In genomic region chr7:94044806-94045205, GRCh38 we compare ENCODE assay signal across 24 cellular contexts.
"Had no signal": no experiment of that assay in that cellular context is flagged by ENCODE, and none has a peak within 500 bp of the region (broad histone marks: within the 10 kb centered on the region; RNA-seq: fewer than 3 reads in every experiment).

No MANE protein-coding gene starts in this region.

- DNase-seq: activated CD4-positive, alpha-beta T cell treated with anti-CD3 and anti-CD28 coated beads, Interleukin-2, amount 10 ng/mL, durations not matched to agents 24 days and 14 days; activated CD8-positive, alpha-beta T cell treated with anti-CD3 and anti-CD28 coated beads for 36 hours; activated gamma-delta T cell; activated naive CD4-positive, alpha-beta T cell treated with anti-CD3 and anti-CD28 coated beads, Interleukin-2, amount 50 U/mL, for 16 hours; aorta; central memory CD4-positive, alpha-beta T cell; dermis blood vessel endothelial cell; effector CD8-positive, alpha-beta T cell; erythroblast; foreskin fibroblast; heart right ventricle; left colon; pancreas; psoas muscle; spleen; stimulated activated CD4-positive, alpha-beta T cell treated with anti-CD3 and anti-CD28 coated beads, Interleukin-4, amount 100 ng/mL, for 24 hours; stomach had no signal

- H3K27ac Mint-ChIP-seq: activated CD4-positive, alpha-beta T cell treated with anti-CD3 and anti-CD28 coated beads, Interleukin-2, amount 10 ng/mL, durations not matched to agents 24 days and 14 days; activated CD8-positive, alpha-beta T cell treated with anti-CD3 and anti-CD28 coated beads for 36 hours; activated T-helper 1 cell treated with anti-CD3 and anti-CD28 coated beads, Interleukin-12 subunit alpha, Interleukin-12 subunit beta, Interleukin-2, Interleukin-4 antibody, amounts not matched to agents 30 ng/mL and 10 ng/mL and 1 ng/mL, durations not matched to agents 14 hours and 24 hours and 36 hours; brain; memory B cell; natural killer cell treated with Interleukin-12 subunit alpha and Interleukin-12 subunit beta and Interleukin-15 and Interleukin-18, amount 100 ng/mL, for 72 hours had no signal

- H3K9me3 Mint-ChIP-seq: activated CD4-positive, alpha-beta T cell treated with anti-CD3 and anti-CD28 coated beads, Interleukin-2, amount 10 ng/mL, durations not matched to agents 24 days and 14 days; activated CD8-positive, alpha-beta T cell treated with anti-CD3 and anti-CD28 coated beads for 36 hours; activated T-helper 1 cell treated with anti-CD3 and anti-CD28 coated beads, Interleukin-12 subunit alpha, Interleukin-12 subunit beta, Interleukin-2, Interleukin-4 antibody, amounts not matched to agents 30 ng/mL and 10 ng/mL and 1 ng/mL, durations not matched to agents 14 hours and 24 hours and 36 hours; natural killer cell treated with Interleukin-12 subunit alpha and Interleukin-12 subunit beta and Interleukin-15 and Interleukin-18, amount 100 ng/mL, for 72 hours had no signal

- H3K27me3 ChIP-seq: pancreas, right atrium auricular region, spleen, suprapubic skin had no signal

- H3K27ac ChIP-seq: heart right ventricle, pancreas, psoas muscle, right atrium auricular region, spleen, stomach, suprapubic skin, tibial nerve had no signal

- H3K4me3 Mint-ChIP-seq: activated CD4-positive, alpha-beta T cell treated with anti-CD3 and anti-CD28 coated beads, Interleukin-2, amount 10 ng/mL, durations not matched to agents 24 days and 14 days; activated CD8-positive, alpha-beta T cell treated with anti-CD3 and anti-CD28 coated beads for 36 hours; activated T-helper 1 cell treated with anti-CD3 and anti-CD28 coated beads, Interleukin-12 subunit alpha, Interleukin-12 subunit beta, Interleukin-2, Interleukin-4 antibody, amounts not matched to agents 30 ng/mL and 10 ng/mL and 1 ng/mL, durations not matched to agents 14 hours and 24 hours and 36 hours; brain; memory B cell; natural killer cell treated with Interleukin-12 subunit alpha and Interleukin-12 subunit beta and Interleukin-15 and Interleukin-18, amount 100 ng/mL, for 72 hours had no signal

- H3K27me3 Mint-ChIP-seq: memory B cell had no signal

- ATAC-seq: activated CD8-positive, alpha-beta T cell treated with anti-CD3 and anti-CD28 coated beads for 36 hours; heart right ventricle; left colon; natural killer cell treated with Interleukin-12 subunit alpha and Interleukin-12 subunit beta and Interleukin-15 and Interleukin-18, amount 100 ng/mL, for 72 hours; pancreas; psoas muscle had no signal

- H3K36me3 Mint-ChIP-seq: brain had no signal

- H3K9me3 ChIP-seq: pancreas, psoas muscle, right atrium auricular region, spleen, stomach, suprapubic skin, tibial nerve had no signal

- H3K4me3 ChIP-seq: heart right ventricle, pancreas, psoas muscle, right atrium auricular region, spleen, stomach, suprapubic skin, tibial nerve had no signal

- H3K36me3 ChIP-seq: heart right ventricle, pancreas, right atrium auricular region, spleen, stomach, suprapubic skin, tibial nerve had no signal

- H3K4me1 ChIP-seq: pancreas, psoas muscle, right atrium auricular region, stomach, suprapubic skin, tibial nerve had no signal
